ENCODE assay signal across 35 cellular contexts in the genomic region with DNA sequence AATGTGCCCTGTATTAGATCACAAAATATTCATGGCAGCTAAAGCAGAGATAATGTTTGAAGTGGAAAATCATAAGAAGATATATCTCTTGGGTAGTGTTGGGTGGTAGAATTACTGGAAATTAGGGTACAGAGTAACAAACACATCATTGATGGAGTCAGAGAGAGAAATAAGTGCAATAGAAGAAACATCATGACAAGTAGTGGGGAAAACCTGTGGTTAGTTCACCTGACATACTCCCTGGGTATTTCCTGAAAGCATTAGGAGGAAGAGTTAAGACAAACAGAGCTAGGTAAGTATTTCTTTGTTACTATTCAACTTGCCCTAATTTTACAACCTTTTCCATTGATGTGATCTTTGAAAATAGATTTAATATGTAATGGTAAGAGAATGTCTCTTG.
"Had no signal": no experiment of that assay in that cellular context is flagged by ENCODE, and none has a peak within 500 bp of the region (broad histone marks: within the 10 kb centered on the region; RNA-seq: fewer than 3 reads in every experiment).

No MANE protein-coding gene starts in this region.

- H3K4me3 ChIP-seq: MG63 had no signal

- H3K36me3 ChIP-seq: MG63 had no signal

- H3K27me3 ChIP-seq: MG63 had no signal

- DNase-seq: Karpas-422, Kasumi-1, MG63, MM.1S, MV-4-11, NCI-H1048, NCI-H1092, NCI-H1092 treated with DMSO at 0.1 percent for 48 hours, NCI-H1105, NCI-H1105 treated with DMSO at 0.1 percent for 48 hours, NCI-H1417, NCI-H1417 treated with DMSO at 0.1 percent for 48 hours, NCI-H1436, NCI-H1436 treated with DMSO at 0.1 percent for 48 hours, NCI-H146, NCI-H1694, NCI-H187, NCI-H187 treated with DMSO at 0.1 percent for 48 hours, NCI-H1930, NCI-H2029, NCI-H2029 treated with DMSO at 0.1 percent for 48 hours, NCI-H2081, NCI-H2081 treated with DMSO at 0.1 percent for 48 hours, NCI-H2107, NCI-H2171, NCI-H2171 treated with DMSO at 0.1 percent for 48 hours, NCI-H2227 treated with DMSO at 0.1 percent for 48 hours, NCI-H226, NCI-H345, NCI-H446, NCI-H446 treated with DMSO at 0.1 percent for 48 hours, NCI-H510A, NCI-H510A treated with DMSO at 0.1 percent for 48 hours, NCI-H524, NCI-H524 treated with DMSO at 0.1 percent for 48 hours had no signal
